In the genomic region with DNA sequence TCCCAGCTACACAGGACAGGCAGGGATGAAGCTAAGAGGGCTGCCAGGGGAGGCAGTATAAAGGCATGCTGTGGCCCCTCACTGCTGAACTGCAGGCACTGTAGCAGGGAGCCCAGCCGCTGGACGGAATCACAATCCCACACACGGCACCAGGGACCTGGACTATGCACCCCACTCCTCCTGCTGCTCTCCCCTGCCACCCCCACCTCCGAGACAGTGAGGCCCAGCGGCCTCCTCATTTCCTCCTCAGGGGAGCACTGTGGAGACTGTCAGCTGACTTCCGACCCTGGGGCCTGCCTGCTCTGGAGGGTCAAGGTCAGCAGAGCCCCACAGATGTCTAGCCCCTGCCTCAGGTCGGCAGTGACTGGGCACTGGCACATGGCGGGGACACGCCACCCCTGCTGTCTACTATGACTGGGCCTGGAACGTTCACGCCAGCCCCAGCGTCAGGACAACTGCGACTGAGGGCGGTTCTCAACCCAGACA, we compare ENCODE assay signal across 13 cellular contexts.
DNase-seq lines count a peak whose midpoint lies in the region; ATAC-seq and TF ChIP-seq lines count a peak whose summit lies in the region.
"Had no signal": no experiment of that assay in that cellular context is flagged by ENCODE, and none has a peak within 500 bp of the region (broad histone marks: within the 10 kb centered on the region; RNA-seq: fewer than 3 reads in every experiment).

No MANE protein-coding gene starts in this region.

- H3K4me1 Mint-ChIP-seq in activated T-cell treated with anti-CD3 and anti-CD28 coated beads, Interleukin-2, amount 50 U/mL, for 24 hours (ENCODE audit: low read depth) = peaks cover 93% of the 10 kb centered on the region

- H3K9ac ChIP-seq in iPS-20b (ENCODE audit: low read depth, low read length) = 0 out of 2 replicates have a peak overlapping the region, but pooled peaks have one; percentile 10

- intact Hi-C loops in prostate gland (cut with DNase I) = no loop called here

- H3K36me3 ChIP-seq in SJCRH30 (no peaks in the 10 kb centered on the region), iPS-20b (ENCODE audit: insufficient read depth, low read depth, low read length) (no peaks in the 10 kb centered on the region), prostate gland (no peaks in the 10 kb centered on the region)

- H3K4me3 Mint-ChIP-seq in activated T-cell treated with anti-CD3 and anti-CD28 coated beads, Interleukin-2, amount 50 U/mL, for 24 hours = peak overlapping the region; percentile 32
- H3K4me3 Mint-ChIP-seq: neural crest cell had no signal

- H3K27ac Mint-ChIP-seq in activated T-cell treated with anti-CD3 and anti-CD28 coated beads, Interleukin-2, amount 50 U/mL, for 24 hours = peak overlapping the region; percentile 66

- TF ChIP-seq POLR2A in prostate gland (IDR thresholded peaks at IDR 0.05) = no peak

- no peak for ATAC-seq in GM18519 (IDR thresholded peaks at IDR 0.05; ENCODE audit: low FRiP score, unreplicated experiment)

- H3K27me3 ChIP-seq in SJCRH30 = no peaks in the 10 kb centered on the region
- H3K27me3 ChIP-seq in iPS-20b (ENCODE audit: insufficient read depth, low read length) = no peaks in the 10 kb centered on the region
- H3K27me3 ChIP-seq in prostate gland (replicated peaks; ENCODE audit: insufficient read depth) = no peaks in the 10 kb centered on the region

- no peak for DNase-seq in activated T-cell treated with anti-CD3 and anti-CD28 coated beads, Interleukin-2, amount 50 U/mL, for 24 hours
- DNase-seq in activated T-cell treated with anti-CD3 and anti-CD28 coated beads, Interleukin-2, amount 50 U/mL, for 1 hour = no peak
- DNase-seq in SJCRH30 = no peak
- DNase-seq in prostate gland (ENCODE audit: low spot score) = no peak
- no peak for DNase-seq in NCI-H774 (lab: John Stamatoyannopoulos, UW)
- DNase-seq: EL, NCI-H187, OCI-M1 had no signal

- H3K9me3 ChIP-seq in SJCRH30 (replicated peaks) = no peaks in the 10 kb centered on the region
- H3K9me3 ChIP-seq in iPS-20b (ENCODE audit: insufficient read depth, low read depth, low read length) = no peaks in the 10 kb centered on the region
- H3K9me3 ChIP-seq in prostate gland = no peaks in the 10 kb centered on the region

- H3K27ac ChIP-seq in SJCRH30 = peak overlapping the region; percentile 91
- no peak overlapping the region for H3K27ac ChIP-seq in iPS-20b (ENCODE audit: low read length)
- peak overlapping the region; percentile 96 for H3K27ac ChIP-seq in temporal lobe (ENCODE audit: low read depth, low read length)
- H3K27ac ChIP-seq in prostate gland = no peak overlapping the region

- 87% methylated on average over 11 of the region's 14 CpGs for WGBS in prostate gland

- no peaks in the 10 kb centered on the region for H3K9me3 Mint-ChIP-seq in activated T-cell treated with anti-CD3 and anti-CD28 coated beads, Interleukin-2, amount 50 U/mL, for 24 hours
- H3K9me3 Mint-ChIP-seq: activated T-helper 1 cell treated with anti-CD3 and anti-CD28 coated beads, Interleukin-12 subunit alpha, Interleukin-12 subunit beta, Interleukin-2, Interleukin-4 antibody, amounts not matched to agents 30 ng/mL and 10 ng/mL and 1 ng/mL, durations not matched to agents 14 hours and 24 hours and 36 hours; neural crest cell had no signal

- peaks cover 3% of the 10 kb centered on the region for H3K36me3 Mint-ChIP-seq in activated T-cell treated with anti-CD3 and anti-CD28 coated beads, Interleukin-2, amount 50 U/mL, for 24 hours (ENCODE audit: low read depth)

- H3K4me3 ChIP-seq in SJCRH30 (no peak overlapping the region), iPS-20b (ENCODE audit: low read length) (no peak overlapping the region), prostate gland (no peak overlapping the region)

- H3K4me1 ChIP-seq in SJCRH30 = peaks cover 43% of the 10 kb centered on the region
- peaks cover 15% of the 10 kb centered on the region for H3K4me1 ChIP-seq in iPS-20b (ENCODE audit: insufficient read depth, low read length)
- peaks cover 5% of the 10 kb centered on the region for H3K4me1 ChIP-seq in prostate gland (replicated peaks)

- no peaks in the 10 kb centered on the region for H3K27me3 Mint-ChIP-seq in activated T-cell treated with anti-CD3 and anti-CD28 coated beads, Interleukin-2, amount 50 U/mL, for 24 hours

- TF ChIP-seq CTCF in prostate gland (IDR thresholded peaks at IDR 0.05) = no peak

Comparison
In these comparisons a context has a peak if more than half of its experiments do, and no peak if none do; other contexts are left out.
1. H3K27ac ChIP-seq: peak in SJCRH30 (single experiment) and temporal lobe (single experiment); none in iPS-20b (single experiment) and prostate gland (0 of 2).